ENCODE assay signal across 14 cellular contexts in the genomic region with DNA sequence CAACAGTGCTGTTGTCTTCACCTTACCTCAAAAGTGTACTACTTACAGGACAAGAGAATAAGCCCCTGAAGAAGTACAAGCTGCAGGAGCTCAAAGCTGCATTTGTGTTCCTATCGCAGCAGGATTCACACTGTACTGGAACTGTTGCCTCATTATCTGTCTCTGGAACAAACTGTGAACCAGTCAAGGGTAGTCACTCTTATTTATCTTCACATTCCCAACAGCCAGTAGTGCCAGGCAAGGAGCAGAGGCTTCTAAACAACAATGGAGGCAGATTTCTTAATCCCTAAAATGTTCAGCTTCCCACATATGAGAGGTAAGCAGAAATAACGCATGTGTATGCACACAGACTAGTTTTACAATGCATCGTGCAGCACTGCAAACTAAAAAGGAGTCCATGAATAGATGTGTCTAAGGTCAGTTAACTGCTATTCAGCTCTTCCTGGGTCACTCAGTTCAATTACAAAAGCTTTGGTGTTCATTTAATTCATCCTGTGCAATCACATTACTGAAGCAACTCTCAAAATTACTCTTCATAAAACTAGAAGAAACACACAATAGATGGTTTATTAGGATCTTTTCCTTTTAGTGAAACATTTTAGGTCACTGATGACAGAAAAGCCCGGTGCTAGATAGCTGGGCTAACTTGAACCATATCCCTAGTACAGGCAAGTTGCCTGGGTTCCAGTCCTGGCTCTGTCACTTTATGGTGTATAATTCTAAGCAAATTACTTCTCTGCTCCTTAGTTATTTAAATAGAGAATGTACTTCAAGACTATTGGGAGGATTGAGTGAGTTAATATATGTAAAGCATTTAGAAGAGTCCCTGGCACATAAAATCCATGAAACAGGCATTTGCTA. TPM values are rescaled to one million over a fixed set of nuclear protein-coding genes. Genes with fewer than 3 reads are reported as not detected.
A peak's percentile ranks its signal among the peaks of the same experiment; 100 is the strongest.
DNase-seq lines count a peak whose midpoint lies in the region; ATAC-seq and TF ChIP-seq lines count a peak whose summit lies in the region.
"Had no signal": no experiment of that assay in that cellular context is flagged by ENCODE, and none has a peak within 500 bp of the region (broad histone marks: within the 10 kb centered on the region; RNA-seq: fewer than 3 reads in every experiment).

No MANE protein-coding gene starts in this region.

- ATAC-seq in activated T-cell treated with anti-CD3 and anti-CD28 coated beads, Interleukin-2, amount 50 U/mL, for 4 hours = no peak
- ATAC-seq in activated T-cell treated with anti-CD3 and anti-CD28 coated beads, Interleukin-2, amount 50 U/mL, for 72 hours (replicated peaks in 1 of 2) = no peak
- ATAC-seq in effector memory CD8-positive, alpha-beta T cell (replicated peaks) = no peak
- ATAC-seq in naive thymus-derived CD8-positive, alpha-beta T cell = no peak
- ATAC-seq in HG03378 (IDR thresholded peaks at IDR 0.05; ENCODE audit: unreplicated experiment) (no peak), HG03439 (IDR thresholded peaks at IDR 0.05; ENCODE audit: unreplicated experiment) (no peak), HG03139 (IDR thresholded peaks at IDR 0.05; ENCODE audit: unreplicated experiment) (no peak)

- peak overlapping the region; percentile 7 for H3K4me3 Mint-ChIP-seq in activated T-cell treated with anti-CD3 and anti-CD28 coated beads, Interleukin-2, amount 50 U/mL, for 4 hours
- H3K4me3 Mint-ChIP-seq in activated T-cell treated with anti-CD3 and anti-CD28 coated beads, Interleukin-2, amount 50 U/mL, for 72 hours = peak overlapping the region in 1 of 2 donors; percentile 22
- H3K4me3 Mint-ChIP-seq in effector memory CD8-positive, alpha-beta T cell = peak overlapping the region in 1 of 2 donors; percentile 86
- H3K4me3 Mint-ChIP-seq in naive thymus-derived CD8-positive, alpha-beta T cell = peak overlapping the region in 9 of 10 donors; percentile 5 to 94 (median 79)
- peak overlapping the region; percentile 92 for H3K4me3 Mint-ChIP-seq in type B pancreatic cell

- H3K27ac Mint-ChIP-seq in activated T-cell treated with anti-CD3 and anti-CD28 coated beads, Interleukin-2, amount 50 U/mL, for 72 hours = no peak overlapping the region
- H3K27ac Mint-ChIP-seq in effector memory CD8-positive, alpha-beta T cell = peak overlapping the region; percentile 55 to 59
- peak overlapping the region in 4 of 10 donors; percentile 33 to 94 (median 51) for H3K27ac Mint-ChIP-seq in naive thymus-derived CD8-positive, alpha-beta T cell
- peak overlapping the region; percentile 35 for H3K27ac Mint-ChIP-seq in type B pancreatic cell

- H3K36me3 Mint-ChIP-seq in activated T-cell treated with anti-CD3 and anti-CD28 coated beads, Interleukin-2, amount 50 U/mL, for 4 hours (ENCODE audit: insufficient read depth) = peaks cover 21% of the 10 kb centered on the region
- H3K36me3 Mint-ChIP-seq in activated T-cell treated with anti-CD3 and anti-CD28 coated beads, Interleukin-2, amount 50 U/mL, for 72 hours (ENCODE audit: insufficient read depth in 2 of 2) = peaks cover 2 to 4% of the 10 kb centered on the region in 2 donors
- H3K36me3 Mint-ChIP-seq in effector memory CD8-positive, alpha-beta T cell (ENCODE audit: insufficient read depth) = peaks cover 22% of the 10 kb centered on the region
- H3K36me3 Mint-ChIP-seq in naive thymus-derived CD8-positive, alpha-beta T cell = peaks cover 0 to 42% (median 8%) of the 10 kb centered on the region in 3 donors
- peaks cover 8% of the 10 kb centered on the region for H3K36me3 Mint-ChIP-seq in type B pancreatic cell

- no peak for TF ChIP-seq CTCF in type B pancreatic cell (conservative IDR thresholded peaks at IDR 0.05)

- peaks cover 60% of the 10 kb centered on the region for H3K4me1 Mint-ChIP-seq in activated T-cell treated with anti-CD3 and anti-CD28 coated beads, Interleukin-2, amount 50 U/mL, for 4 hours (ENCODE audit: low read depth)
- H3K4me1 Mint-ChIP-seq in activated T-cell treated with anti-CD3 and anti-CD28 coated beads, Interleukin-2, amount 50 U/mL, for 72 hours (ENCODE audit: low read depth) = peaks cover 66% of the 10 kb centered on the region
- H3K4me1 Mint-ChIP-seq in effector memory CD8-positive, alpha-beta T cell (ENCODE audit: low read depth in 2 of 2) = peaks cover 32 to 58% of the 10 kb centered on the region in 2 donors
- H3K4me1 Mint-ChIP-seq in naive thymus-derived CD8-positive, alpha-beta T cell = peaks cover 27 to 71% (median 66%) of the 10 kb centered on the region in 4 donors
- peaks cover 39% of the 10 kb centered on the region for H3K4me1 Mint-ChIP-seq in type B pancreatic cell (ENCODE audit: unreplicated experiment)

- no peaks in the 10 kb centered on the region for H3K27me3 Mint-ChIP-seq in activated T-cell treated with anti-CD3 and anti-CD28 coated beads, Interleukin-2, amount 50 U/mL, for 4 hours (ENCODE audit: low read depth)
- H3K27me3 Mint-ChIP-seq in activated T-cell treated with anti-CD3 and anti-CD28 coated beads, Interleukin-2, amount 50 U/mL, for 72 hours (ENCODE audit: low read depth) = no peaks in the 10 kb centered on the region
- no peaks in the 10 kb centered on the region for H3K27me3 Mint-ChIP-seq in effector memory CD8-positive, alpha-beta T cell
- no peaks in the 10 kb centered on the region for H3K27me3 Mint-ChIP-seq in naive thymus-derived CD8-positive, alpha-beta T cell
- peaks cover 3% of the 10 kb centered on the region for H3K27me3 Mint-ChIP-seq in type B pancreatic cell

- no peak for DNase-seq in activated T-cell treated with anti-CD3 and anti-CD28 coated beads, Interleukin-2, amount 50 U/mL, for 4 hours
- no peak for DNase-seq in activated T-cell treated with anti-CD3 and anti-CD28 coated beads, Interleukin-2, amount 50 U/mL, for 72 hours
- DNase-seq in effector memory CD8-positive, alpha-beta T cell = no peak
- no peak for DNase-seq in naive thymus-derived CD8-positive, alpha-beta T cell
- DNase-seq in type B pancreatic cell (ENCODE audit: extremely low spot score, unreplicated experiment) = no peak
- DNase-seq: ACHN; hippocampal formation; KBM-7; posterior cingulate gyrus; stimulated activated CD8-positive, alpha-beta memory T cell treated with anti-CD3 and anti-CD28 coated beads, Interleukin-4, amount 100 ng/mL, for 48 hours; T-helper 1 cell had no signal

- POLR2A ChIA-PET in naive thymus-derived CD8-positive, alpha-beta T cell (lab: Charles Lee) = interaction anchor here (1.1 kb wide), 1 partner anchor 126 kb away, joined by 3 read pairs; a partner anchor contains a TSS

- H3K9me3 Mint-ChIP-seq in activated T-cell treated with anti-CD3 and anti-CD28 coated beads, Interleukin-2, amount 50 U/mL, for 4 hours = no peaks in the 10 kb centered on the region
- H3K9me3 Mint-ChIP-seq in activated T-cell treated with anti-CD3 and anti-CD28 coated beads, Interleukin-2, amount 50 U/mL, for 72 hours = peaks cover 0 to 2% of the 10 kb centered on the region in 2 donors
- no peaks in the 10 kb centered on the region for H3K9me3 Mint-ChIP-seq in effector memory CD8-positive, alpha-beta T cell
- no peaks in the 10 kb centered on the region for H3K9me3 Mint-ChIP-seq in naive thymus-derived CD8-positive, alpha-beta T cell
- no peaks in the 10 kb centered on the region for H3K9me3 Mint-ChIP-seq in type B pancreatic cell

RNA-seq across cellular contexts. Expression of a gene that starts 2.7 kb away (rescaled TPM):
- 1 to 10 TPM; 7.8 to 8.6 (median 8.0) TPM for total RNA-seq in activated T-cell treated with anti-CD3 and anti-CD28 coated beads, Interleukin-2, amount 50 U/mL, for 4 hours
- total RNA-seq in activated T-cell treated with anti-CD3 and anti-CD28 coated beads, Interleukin-2, amount 50 U/mL, for 72 hours = 10 to 100 TPM; 18.9 to 19.7 TPM
- total RNA-seq in naive thymus-derived CD8-positive, alpha-beta T cell = 10 to 100 TPM; 66.2 to 71.2 TPM
- polyA plus RNA-seq in naive thymus-derived CD8-positive, alpha-beta T cell = 10 to 100 TPM in 2 of 3 donors, 1 to 10 TPM in 1; 8.2 to 14.6 (median 13.6) TPM
- 38.3 and 46.1 TPM in 2 replicates for total RNA-seq in type B pancreatic cell (ENCODE audit: low replicate concordance)
